In the genomic region with DNA sequence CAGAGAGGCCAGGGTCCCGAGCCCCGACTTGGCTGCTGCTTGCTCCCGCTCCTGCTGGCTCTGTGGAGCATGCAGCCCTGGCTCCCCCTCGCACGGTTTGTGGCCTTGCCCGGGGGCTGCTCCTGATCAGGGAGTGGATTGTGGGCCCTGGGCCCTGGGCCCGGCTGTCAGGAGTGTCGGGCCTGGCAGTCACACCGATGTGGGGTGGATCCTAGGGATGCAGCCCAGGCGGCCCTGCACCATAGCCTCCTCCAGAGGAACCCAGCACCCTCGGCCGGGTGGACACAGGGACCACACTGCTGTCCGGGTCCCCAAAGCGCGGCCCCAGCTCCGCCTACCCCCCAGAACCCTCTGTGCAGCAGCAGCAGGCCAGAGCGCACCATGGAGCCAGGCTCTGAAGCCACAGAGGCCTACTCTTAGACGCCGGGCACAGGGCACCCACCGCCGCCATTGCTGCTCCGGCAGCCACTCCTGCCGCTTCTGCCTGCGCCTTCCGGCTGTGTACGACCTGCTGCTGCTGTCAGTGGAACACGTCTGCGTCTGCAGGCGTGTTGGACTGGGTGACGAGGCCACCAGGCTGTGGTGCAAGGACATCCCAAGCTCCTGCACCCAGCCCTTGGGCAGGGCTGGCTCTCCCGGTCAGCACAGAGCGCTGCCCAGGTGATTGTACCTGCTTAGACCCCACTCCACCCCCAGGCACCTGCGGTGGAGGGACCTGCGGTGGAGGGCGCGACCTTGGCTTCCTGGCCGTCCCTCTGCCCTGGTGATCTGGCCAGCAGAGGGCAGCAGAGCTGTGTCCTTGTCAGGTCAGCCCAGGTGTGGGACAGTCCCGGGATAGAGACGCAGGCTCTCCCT, we compare ENCODE assay signal across 1 cellular context.
TF ChIP-seq lines count a peak whose summit lies in the region.

No MANE protein-coding gene starts in this region.

TF ChIP-seq in HepG2, 621 proteins besides CTCF, POLR2A, EP300 and RAD21 (continued from another document and continues in another):
- TF ChIP-seq, protein P1, sequence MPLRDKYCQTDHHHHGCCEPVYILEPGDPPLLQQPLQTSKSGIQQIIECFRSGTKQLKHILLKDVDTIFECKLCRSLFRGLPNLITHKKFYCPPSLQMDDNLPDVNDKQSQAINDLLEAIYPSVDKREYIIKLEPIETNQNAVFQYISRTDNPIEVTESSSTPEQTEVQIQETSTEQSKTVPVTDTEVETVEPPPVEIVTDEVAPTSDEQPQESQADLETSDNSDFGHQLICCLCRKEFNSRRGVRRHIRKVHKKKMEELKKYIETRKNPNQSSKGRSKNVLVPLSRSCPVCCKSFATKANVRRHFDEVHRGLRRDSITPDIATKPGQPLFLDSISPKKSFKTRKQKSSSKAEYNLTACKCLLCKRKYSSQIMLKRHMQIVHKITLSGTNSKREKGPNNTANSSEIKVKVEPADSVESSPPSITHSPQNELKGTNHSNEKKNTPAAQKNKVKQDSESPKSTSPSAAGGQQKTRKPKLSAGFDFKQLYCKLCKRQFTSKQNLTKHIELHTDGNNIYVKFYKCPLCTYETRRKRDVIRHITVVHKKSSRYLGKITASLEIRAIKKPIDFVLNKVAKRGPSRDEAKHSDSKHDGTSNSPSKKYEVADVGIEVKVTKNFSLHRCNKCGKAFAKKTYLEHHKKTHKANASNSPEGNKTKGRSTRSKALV (CRISPR knock-in tag; IDR thresholded peaks at IDR 0.05) = no peak
- TF ChIP-seq ZNF10 (CRISPR knock-in tag; IDR thresholded peaks at IDR 0.05; ENCODE audit: borderline replicate concordance, low read depth) (no peak), NONO (IDR thresholded peaks at IDR 0.05) (no peak), NONO (CRISPR knock-in tag; conservative IDR thresholded peaks at IDR 0.05) (no peak), ZFP62 (CRISPR knock-in tag; IDR thresholded peaks at IDR 0.05) (no peak), ZNF790 (CRISPR knock-in tag; IDR thresholded peaks at IDR 0.05; ENCODE audit: borderline replicate concordance) (no peak), PHF20 (CRISPR knock-in tag; IDR thresholded peaks at IDR 0.05) (no peak), FOXA1 (IDR thresholded peaks at IDR 0.05) (no peak), FOXA1 (CRISPR knock-in tag; IDR thresholded peaks at IDR 0.05) (no peak), ZNF30 (CRISPR knock-in tag; IDR thresholded peaks at IDR 0.05) (no peak), RBM39 (IDR thresholded peaks at IDR 0.05; ENCODE audit: low read depth, low read length, poor library complexity, severe bottlenecking) (no peak), ZNF850 (CRISPR knock-in tag; conservative IDR thresholded peaks at IDR 0.05) (no peak), ZMYM4 (CRISPR knock-in tag; IDR thresholded peaks at IDR 0.05) (no peak), ZNF235 (CRISPR knock-in tag; IDR thresholded peaks at IDR 0.05; ENCODE audit: borderline replicate concordance) (no peak), MAZ (IDR thresholded peaks at IDR 0.05; ENCODE audit: borderline replicate concordance, low read depth, low read length) (no peak), MAZ (CRISPR knock-in tag; IDR thresholded peaks at IDR 0.05; ENCODE audit: low read depth) (peak; percentile 56), ATRX (CRISPR knock-in tag; IDR thresholded peaks at IDR 0.05; ENCODE audit: borderline replicate concordance) (no peak), ZNF780A (CRISPR knock-in tag; IDR thresholded peaks at IDR 0.05) (no peak), HDAC6 (IDR thresholded peaks at IDR 0.05; ENCODE audit: low read depth, low read length) (no peak), ZKSCAN1 (IDR thresholded peaks at IDR 0.05; ENCODE audit: low read length) (no peak), NRL (CRISPR knock-in tag; IDR thresholded peaks at IDR 0.05; ENCODE audit: borderline replicate concordance) (no peak), ZNF766 (CRISPR knock-in tag; IDR thresholded peaks at IDR 0.05; ENCODE audit: borderline replicate concordance) (no peak), MIXL1 (CRISPR knock-in tag; IDR thresholded peaks at IDR 0.05) (no peak), MIER2 (CRISPR knock-in tag; IDR thresholded peaks at IDR 0.05) (no peak), CC2D1A (CRISPR knock-in tag; IDR thresholded peaks at IDR 0.05) (no peak), NFKB2 (CRISPR knock-in tag; IDR thresholded peaks at IDR 0.05; ENCODE audit: borderline replicate concordance) (0 out of 2 replicates have a peak, but pooled peaks have one; percentile 28)
- TF ChIP-seq, protein P2, sequence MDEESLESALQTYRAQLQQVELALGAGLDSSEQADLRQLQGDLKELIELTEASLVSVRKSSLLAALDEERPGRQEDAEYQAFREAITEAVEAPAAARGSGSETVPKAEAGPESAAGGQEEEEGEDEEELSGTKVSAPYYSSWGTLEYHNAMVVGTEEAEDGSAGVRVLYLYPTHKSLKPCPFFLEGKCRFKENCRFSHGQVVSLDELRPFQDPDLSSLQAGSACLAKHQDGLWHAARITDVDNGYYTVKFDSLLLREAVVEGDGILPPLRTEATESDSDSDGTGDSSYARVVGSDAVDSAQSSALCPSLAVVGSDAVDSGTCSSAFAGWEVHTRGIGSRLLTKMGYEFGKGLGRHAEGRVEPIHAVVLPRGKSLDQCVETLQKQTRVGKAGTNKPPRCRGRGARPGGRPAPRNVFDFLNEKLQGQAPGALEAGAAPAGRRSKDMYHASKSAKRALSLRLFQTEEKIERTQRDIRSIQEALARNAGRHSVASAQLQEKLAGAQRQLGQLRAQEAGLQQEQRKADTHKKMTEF (CRISPR knock-in tag; IDR thresholded peaks at IDR 0.05) = no peak
- TF ChIP-seq, protein P3, sequence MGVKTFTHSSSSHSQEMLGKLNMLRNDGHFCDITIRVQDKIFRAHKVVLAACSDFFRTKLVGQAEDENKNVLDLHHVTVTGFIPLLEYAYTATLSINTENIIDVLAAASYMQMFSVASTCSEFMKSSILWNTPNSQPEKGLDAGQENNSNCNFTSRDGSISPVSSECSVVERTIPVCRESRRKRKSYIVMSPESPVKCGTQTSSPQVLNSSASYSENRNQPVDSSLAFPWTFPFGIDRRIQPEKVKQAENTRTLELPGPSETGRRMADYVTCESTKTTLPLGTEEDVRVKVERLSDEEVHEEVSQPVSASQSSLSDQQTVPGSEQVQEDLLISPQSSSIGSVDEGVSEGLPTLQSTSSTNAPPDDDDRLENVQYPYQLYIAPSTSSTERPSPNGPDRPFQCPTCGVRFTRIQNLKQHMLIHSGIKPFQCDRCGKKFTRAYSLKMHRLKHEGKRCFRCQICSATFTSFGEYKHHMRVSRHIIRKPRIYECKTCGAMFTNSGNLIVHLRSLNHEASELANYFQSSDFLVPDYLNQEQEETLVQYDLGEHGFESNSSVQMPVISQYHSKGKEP (CRISPR knock-in tag; IDR thresholded peaks at IDR 0.05) = 0 out of 2 replicates have a peak, but pooled peaks have one; percentile 41
- TF ChIP-seq, protein P4, sequence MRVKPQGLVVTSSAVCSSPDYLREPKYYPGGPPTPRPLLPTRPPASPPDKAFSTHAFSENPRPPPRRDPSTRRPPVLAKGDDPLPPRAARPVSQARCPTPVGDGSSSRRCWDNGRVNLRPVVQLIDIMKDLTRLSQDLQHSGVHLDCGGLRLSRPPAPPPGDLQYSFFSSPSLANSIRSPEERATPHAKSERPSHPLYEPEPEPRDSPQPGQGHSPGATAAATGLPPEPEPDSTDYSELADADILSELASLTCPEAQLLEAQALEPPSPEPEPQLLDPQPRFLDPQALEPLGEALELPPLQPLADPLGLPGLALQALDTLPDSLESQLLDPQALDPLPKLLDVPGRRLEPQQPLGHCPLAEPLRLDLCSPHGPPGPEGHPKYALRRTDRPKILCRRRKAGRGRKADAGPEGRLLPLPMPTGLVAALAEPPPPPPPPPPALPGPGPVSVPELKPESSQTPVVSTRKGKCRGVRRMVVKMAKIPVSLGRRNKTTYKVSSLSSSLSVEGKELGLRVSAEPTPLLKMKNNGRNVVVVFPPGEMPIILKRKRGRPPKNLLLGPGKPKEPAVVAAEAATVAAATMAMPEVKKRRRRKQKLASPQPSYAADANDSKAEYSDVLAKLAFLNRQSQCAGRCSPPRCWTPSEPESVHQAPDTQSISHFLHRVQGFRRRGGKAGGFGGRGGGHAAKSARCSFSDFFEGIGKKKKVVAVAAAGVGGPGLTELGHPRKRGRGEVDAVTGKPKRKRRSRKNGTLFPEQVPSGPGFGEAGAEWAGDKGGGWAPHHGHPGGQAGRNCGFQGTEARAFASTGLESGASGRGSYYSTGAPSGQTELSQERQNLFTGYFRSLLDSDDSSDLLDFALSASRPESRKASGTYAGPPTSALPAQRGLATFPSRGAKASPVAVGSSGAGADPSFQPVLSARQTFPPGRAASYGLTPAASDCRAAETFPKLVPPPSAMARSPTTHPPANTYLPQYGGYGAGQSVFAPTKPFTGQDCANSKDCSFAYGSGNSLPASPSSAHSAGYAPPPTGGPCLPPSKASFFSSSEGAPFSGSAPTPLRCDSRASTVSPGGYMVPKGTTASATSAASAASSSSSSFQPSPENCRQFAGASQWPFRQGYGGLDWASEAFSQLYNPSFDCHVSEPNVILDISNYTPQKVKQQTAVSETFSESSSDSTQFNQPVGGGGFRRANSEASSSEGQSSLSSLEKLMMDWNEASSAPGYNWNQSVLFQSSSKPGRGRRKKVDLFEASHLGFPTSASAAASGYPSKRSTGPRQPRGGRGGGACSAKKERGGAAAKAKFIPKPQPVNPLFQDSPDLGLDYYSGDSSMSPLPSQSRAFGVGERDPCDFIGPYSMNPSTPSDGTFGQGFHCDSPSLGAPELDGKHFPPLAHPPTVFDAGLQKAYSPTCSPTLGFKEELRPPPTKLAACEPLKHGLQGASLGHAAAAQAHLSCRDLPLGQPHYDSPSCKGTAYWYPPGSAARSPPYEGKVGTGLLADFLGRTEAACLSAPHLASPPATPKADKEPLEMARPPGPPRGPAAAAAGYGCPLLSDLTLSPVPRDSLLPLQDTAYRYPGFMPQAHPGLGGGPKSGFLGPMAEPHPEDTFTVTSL (CRISPR knock-in tag; IDR thresholded peaks at IDR 0.05; ENCODE audit: borderline replicate concordance) = no peak
- TF ChIP-seq, protein P5, sequence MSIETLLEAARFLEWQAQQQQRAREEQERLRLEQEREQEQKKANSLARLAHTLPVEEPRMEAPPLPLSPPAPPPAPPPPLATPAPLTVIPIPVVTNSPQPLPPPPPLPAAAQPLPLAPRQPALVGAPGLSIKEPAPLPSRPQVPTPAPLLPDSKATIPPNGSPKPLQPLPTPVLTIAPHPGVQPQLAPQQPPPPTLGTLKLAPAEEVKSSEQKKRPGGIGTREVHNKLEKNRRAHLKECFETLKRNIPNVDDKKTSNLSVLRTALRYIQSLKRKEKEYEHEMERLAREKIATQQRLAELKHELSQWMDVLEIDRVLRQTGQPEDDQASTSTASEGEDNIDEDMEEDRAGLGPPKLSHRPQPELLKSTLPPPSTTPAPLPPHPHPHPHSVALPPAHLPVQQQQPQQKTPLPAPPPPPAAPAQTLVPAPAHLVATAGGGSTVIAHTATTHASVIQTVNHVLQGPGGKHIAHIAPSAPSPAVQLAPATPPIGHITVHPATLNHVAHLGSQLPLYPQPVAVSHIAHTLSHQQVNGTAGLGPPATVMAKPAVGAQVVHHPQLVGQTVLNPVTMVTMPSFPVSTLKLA (IDR thresholded peaks at IDR 0.05) = no peak
- TF ChIP-seq, protein P6, sequence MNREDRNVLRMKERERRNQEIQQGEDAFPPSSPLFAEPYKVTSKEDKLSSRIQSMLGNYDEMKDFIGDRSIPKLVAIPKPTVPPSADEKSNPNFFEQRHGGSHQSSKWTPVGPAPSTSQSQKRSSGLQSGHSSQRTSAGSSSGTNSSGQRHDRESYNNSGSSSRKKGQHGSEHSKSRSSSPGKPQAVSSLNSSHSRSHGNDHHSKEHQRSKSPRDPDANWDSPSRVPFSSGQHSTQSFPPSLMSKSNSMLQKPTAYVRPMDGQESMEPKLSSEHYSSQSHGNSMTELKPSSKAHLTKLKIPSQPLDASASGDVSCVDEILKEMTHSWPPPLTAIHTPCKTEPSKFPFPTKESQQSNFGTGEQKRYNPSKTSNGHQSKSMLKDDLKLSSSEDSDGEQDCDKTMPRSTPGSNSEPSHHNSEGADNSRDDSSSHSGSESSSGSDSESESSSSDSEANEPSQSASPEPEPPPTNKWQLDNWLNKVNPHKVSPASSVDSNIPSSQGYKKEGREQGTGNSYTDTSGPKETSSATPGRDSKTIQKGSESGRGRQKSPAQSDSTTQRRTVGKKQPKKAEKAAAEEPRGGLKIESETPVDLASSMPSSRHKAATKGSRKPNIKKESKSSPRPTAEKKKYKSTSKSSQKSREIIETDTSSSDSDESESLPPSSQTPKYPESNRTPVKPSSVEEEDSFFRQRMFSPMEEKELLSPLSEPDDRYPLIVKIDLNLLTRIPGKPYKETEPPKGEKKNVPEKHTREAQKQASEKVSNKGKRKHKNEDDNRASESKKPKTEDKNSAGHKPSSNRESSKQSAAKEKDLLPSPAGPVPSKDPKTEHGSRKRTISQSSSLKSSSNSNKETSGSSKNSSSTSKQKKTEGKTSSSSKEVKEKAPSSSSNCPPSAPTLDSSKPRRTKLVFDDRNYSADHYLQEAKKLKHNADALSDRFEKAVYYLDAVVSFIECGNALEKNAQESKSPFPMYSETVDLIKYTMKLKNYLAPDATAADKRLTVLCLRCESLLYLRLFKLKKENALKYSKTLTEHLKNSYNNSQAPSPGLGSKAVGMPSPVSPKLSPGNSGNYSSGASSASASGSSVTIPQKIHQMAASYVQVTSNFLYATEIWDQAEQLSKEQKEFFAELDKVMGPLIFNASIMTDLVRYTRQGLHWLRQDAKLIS (CRISPR knock-in tag; IDR thresholded peaks at IDR 0.05) = no peak
- TF ChIP-seq, protein P7, sequence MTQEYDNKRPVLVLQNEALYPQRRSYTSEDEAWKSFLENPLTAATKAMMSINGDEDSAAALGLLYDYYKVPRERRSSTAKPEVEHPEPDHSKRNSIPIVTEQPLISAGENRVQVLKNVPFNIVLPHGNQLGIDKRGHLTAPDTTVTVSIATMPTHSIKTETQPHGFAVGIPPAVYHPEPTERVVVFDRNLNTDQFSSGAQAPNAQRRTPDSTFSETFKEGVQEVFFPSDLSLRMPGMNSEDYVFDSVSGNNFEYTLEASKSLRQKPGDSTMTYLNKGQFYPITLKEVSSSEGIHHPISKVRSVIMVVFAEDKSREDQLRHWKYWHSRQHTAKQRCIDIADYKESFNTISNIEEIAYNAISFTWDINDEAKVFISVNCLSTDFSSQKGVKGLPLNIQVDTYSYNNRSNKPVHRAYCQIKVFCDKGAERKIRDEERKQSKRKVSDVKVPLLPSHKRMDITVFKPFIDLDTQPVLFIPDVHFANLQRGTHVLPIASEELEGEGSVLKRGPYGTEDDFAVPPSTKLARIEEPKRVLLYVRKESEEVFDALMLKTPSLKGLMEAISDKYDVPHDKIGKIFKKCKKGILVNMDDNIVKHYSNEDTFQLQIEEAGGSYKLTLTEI (CRISPR knock-in tag; conservative IDR thresholded peaks at IDR 0.05) = no peak
- TF ChIP-seq, protein P8, sequence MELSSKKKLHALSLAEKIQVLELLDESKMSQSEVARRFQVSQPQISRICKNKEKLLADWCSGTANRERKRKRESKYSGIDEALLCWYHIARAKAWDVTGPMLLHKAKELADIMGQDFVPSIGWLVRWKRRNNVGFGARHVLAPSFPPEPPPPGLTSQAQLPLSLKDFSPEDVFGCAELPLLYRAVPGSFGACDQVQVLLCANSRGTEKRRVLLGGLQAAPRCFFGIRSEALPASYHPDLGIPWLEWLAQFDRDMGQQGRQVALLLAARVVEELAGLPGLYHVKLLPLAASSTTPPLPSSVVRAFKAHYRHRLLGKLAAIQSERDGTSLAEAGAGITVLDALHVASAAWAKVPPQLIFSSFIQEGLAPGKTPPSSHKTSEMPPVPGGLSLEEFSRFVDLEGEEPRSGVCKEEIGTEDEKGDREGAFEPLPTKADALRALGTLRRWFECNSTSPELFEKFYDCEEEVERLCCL (CRISPR knock-in tag; IDR thresholded peaks at IDR 0.05; ENCODE audit: borderline replicate concordance) = no peak
- TF ChIP-seq, protein P9, sequence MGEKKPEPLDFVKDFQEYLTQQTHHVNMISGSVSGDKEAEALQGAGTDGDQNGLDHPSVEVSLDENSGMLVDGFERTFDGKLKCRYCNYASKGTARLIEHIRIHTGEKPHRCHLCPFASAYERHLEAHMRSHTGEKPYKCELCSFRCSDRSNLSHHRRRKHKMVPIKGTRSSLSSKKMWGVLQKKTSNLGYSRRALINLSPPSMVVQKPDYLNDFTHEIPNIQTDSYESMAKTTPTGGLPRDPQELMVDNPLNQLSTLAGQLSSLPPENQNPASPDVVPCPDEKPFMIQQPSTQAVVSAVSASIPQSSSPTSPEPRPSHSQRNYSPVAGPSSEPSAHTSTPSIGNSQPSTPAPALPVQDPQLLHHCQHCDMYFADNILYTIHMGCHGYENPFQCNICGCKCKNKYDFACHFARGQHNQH (CRISPR knock-in tag; IDR thresholded peaks at IDR 0.05) = no peak
